Comparison of ENCODE assay signal across 4 cellular contexts in the genomic region with DNA sequence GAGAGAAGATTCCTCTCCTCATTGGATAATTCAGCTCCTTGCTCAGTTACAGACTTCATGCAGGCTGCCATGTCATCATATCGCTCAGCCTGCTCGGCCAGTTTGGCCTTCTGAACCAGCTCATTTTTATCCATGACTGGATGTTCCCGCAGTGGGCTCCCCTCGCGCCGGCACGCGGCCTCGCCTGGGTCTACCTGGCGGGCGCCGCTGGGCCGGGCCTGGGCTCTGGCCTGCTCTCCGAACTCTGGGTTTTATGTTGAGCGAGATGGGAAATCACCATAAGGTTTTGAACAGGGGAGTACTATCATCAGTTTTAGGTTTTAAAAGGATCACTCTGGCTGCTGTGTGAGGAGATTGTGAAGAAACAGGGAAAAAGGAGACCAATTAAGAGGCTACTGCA. TPM values are rescaled to one million over a fixed set of nuclear protein-coding genes. Genes with fewer than 3 reads are reported as not detected.
"Had no signal": no experiment of that assay in that cellular context is flagged by ENCODE, and none has a peak within 500 bp of the region (broad histone marks: within the 10 kb centered on the region; RNA-seq: fewer than 3 reads in every experiment).

No MANE protein-coding gene starts in this region.

RNA-seq across cellular contexts. Expression of gene GPR34, which starts 12.4 kb away (rescaled TPM):
- total RNA-seq: LHCN-M2, M059J, MCF 10A had no signal

RNA-seq across cellular contexts. Expression of gene GPR82, which starts 47.6 kb away (rescaled TPM):
- total RNA-seq: LHCN-M2, M059J, MCF 10A, NCI-H460 had no signal
